ENCODE assay signal across 1 cellular context in genomic region chr3:106115557-106115956, GRCh38.
TF ChIP-seq lines count a peak whose summit lies in the region.

No MANE protein-coding gene starts in this region.

TF ChIP-seq in IMR-90, 13 proteins besides CTCF, POLR2A, EP300 and RAD21 (continued from another document):
- no peak for TF ChIP-seq MXI1 (IDR thresholded peaks at IDR 0.05; ENCODE audit: borderline replicate concordance, low read depth, low read length)
